In genomic region chr11:3635641-3636375, GRCh38 we compare ENCODE assay signal across 1 cellular context.
TF ChIP-seq lines count a peak whose summit lies in the region.

No MANE protein-coding gene starts in this region.

TF ChIP-seq in HepG2, 621 proteins besides CTCF, POLR2A, EP300 and RAD21:
- TF ChIP-seq KLF6 (CRISPR knock-in tag; IDR thresholded peaks at IDR 0.05) = no peak
- no peak for TF ChIP-seq ZNF333 (CRISPR knock-in tag; IDR thresholded peaks at IDR 0.05; ENCODE audit: borderline replicate concordance)
- TF ChIP-seq CREB1 (IDR thresholded peaks at IDR 0.05) = peak; percentile 40
- no peak for TF ChIP-seq CREB1 (CRISPR knock-in tag; IDR thresholded peaks at IDR 0.05)
